In the genomic region with DNA sequence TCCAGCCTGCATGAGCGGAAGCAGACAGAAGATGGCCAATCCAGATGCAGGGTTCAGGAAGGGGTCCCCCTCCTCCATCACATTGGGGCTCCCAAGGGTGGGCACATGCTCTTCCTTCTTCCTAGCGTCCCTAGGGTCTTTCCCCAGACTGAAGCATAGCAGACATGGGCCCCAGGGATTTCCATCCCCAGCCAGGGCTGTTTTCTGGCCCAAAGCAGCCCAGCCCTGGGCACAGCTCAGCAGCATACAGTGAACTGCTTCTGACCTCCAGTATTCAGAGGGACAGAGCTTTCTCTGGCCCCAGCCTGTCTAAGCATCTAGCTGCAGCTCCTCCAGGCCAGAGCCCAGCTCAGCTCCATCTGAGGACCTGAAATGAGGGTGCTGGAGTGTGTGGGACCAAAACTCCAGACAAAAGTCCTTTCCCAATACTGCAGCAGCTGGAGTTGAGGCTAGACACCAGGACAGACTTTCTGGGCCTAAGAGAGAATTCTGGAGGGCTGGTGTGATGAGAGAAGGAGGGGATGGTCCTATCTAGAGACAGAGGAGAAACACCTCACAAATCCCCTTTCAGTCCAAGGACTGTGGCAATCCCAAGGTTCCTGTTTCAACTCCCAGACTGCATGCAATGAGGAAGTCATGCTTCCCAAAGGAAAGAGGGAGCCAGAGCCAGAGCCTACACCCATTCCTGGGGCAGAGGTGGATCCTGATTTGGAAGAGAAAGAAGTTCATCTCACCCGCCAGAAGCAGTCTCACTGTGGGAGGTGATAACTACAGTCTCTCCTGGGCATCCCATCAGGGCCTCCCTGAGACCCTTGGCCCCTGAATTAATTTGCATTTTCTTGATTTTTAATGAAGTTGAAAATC, we compare ENCODE assay signal across 1 cellular context.
TF ChIP-seq lines count a peak whose summit lies in the region.

No MANE protein-coding gene starts in this region.

TF ChIP-seq in GM23338, 12 proteins besides CTCF, POLR2A, EP300 and RAD21 (continued from another document):
- TF ChIP-seq ZNF331 (CRISPR knock-in tag; IDR thresholded peaks at IDR 0.05; ENCODE audit: low read depth), result no peak
- no peak for TF ChIP-seq POLR2AphosphoS5 (IDR thresholded peaks at IDR 0.05; ENCODE audit: low read depth)
- TF ChIP-seq, protein P1, sequence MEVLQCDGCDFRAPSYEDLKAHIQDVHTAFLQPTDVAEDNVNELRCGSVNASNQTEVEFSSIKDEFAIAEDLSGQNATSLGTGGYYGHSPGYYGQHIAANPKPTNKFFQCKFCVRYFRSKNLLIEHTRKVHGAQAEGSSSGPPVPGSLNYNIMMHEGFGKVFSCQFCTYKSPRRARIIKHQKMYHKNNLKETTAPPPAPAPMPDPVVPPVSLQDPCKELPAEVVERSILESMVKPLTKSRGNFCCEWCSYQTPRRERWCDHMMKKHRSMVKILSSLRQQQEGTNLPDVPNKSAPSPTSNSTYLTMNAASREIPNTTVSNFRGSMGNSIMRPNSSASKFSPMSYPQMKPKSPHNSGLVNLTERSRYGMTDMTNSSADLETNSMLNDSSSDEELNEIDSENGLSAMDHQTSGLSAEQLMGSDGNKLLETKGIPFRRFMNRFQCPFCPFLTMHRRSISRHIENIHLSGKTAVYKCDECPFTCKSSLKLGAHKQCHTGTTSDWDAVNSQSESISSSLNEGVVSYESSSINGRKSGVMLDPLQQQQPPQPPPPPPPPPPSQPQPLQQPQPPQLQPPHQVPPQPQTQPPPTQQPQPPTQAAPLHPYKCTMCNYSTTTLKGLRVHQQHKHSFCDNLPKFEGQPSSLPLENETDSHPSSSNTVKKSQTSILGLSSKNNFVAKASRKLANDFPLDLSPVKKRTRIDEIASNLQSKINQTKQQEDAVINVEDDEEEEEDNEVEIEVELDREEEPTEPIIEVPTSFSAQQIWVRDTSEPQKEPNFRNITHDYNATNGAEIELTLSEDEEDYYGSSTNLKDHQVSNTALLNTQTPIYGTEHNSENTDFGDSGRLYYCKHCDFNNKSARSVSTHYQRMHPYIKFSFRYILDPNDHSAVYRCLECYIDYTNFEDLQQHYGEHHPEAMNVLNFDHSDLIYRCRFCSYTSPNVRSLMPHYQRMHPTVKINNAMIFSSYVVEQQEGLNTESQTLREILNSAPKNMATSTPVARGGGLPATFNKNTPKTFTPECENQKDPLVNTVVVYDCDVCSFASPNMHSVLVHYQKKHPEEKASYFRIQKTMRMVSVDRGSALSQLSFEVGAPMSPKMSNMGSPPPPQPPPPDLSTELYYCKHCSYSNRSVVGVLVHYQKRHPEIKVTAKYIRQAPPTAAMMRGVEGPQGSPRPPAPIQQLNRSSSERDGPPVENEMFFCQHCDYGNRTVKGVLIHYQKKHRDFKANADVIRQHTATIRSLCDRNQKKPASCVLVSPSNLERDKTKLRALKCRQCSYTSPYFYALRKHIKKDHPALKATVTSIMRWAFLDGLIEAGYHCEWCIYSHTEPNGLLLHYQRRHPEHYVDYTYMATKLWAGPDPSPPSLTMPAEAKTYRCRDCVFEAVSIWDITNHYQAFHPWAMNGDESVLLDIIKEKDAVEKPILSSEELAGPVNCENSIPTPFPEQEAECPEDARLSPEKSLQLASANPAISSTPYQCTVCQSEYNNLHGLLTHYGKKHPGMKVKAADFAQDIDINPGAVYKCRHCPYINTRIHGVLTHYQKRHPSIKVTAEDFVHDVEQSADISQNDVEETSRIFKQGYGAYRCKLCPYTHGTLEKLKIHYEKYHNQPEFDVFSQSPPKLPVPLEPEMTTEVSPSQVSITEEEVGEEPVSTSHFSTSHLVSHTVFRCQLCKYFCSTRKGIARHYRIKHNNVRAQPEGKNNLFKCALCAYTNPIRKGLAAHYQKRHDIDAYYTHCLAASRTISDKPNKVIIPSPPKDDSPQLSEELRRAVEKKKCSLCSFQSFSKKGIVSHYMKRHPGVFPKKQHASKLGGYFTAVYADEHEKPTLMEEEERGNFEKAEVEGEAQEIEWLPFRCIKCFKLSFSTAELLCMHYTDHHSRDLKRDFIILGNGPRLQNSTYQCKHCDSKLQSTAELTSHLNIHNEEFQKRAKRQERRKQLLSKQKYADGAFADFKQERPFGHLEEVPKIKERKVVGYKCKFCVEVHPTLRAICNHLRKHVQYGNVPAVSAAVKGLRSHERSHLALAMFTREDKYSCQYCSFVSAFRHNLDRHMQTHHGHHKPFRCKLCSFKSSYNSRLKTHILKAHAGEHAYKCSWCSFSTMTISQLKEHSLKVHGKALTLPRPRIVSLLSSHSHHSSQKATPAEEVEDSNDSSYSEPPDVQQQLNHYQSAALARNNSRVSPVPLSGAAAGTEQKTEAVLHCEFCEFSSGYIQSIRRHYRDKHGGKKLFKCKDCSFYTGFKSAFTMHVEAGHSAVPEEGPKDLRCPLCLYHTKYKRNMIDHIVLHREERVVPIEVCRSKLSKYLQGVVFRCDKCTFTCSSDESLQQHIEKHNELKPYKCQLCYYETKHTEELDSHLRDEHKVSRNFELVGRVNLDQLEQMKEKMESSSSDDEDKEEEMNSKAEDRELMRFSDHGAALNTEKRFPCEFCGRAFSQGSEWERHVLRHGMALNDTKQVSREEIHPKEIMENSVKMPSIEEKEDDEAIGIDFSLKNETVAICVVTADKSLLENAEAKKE (CRISPR knock-in tag; IDR thresholded peaks at IDR 0.05), result no peak
- TF ChIP-seq, protein P2, sequence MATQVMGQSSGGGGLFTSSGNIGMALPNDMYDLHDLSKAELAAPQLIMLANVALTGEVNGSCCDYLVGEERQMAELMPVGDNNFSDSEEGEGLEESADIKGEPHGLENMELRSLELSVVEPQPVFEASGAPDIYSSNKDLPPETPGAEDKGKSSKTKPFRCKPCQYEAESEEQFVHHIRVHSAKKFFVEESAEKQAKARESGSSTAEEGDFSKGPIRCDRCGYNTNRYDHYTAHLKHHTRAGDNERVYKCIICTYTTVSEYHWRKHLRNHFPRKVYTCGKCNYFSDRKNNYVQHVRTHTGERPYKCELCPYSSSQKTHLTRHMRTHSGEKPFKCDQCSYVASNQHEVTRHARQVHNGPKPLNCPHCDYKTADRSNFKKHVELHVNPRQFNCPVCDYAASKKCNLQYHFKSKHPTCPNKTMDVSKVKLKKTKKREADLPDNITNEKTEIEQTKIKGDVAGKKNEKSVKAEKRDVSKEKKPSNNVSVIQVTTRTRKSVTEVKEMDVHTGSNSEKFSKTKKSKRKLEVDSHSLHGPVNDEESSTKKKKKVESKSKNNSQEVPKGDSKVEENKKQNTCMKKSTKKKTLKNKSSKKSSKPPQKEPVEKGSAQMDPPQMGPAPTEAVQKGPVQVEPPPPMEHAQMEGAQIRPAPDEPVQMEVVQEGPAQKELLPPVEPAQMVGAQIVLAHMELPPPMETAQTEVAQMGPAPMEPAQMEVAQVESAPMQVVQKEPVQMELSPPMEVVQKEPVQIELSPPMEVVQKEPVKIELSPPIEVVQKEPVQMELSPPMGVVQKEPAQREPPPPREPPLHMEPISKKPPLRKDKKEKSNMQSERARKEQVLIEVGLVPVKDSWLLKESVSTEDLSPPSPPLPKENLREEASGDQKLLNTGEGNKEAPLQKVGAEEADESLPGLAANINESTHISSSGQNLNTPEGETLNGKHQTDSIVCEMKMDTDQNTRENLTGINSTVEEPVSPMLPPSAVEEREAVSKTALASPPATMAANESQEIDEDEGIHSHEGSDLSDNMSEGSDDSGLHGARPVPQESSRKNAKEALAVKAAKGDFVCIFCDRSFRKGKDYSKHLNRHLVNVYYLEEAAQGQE (IDR thresholded peaks at IDR 0.05; ENCODE audit: unreplicated experiment), result no peak
- TF ChIP-seq, protein P3, sequence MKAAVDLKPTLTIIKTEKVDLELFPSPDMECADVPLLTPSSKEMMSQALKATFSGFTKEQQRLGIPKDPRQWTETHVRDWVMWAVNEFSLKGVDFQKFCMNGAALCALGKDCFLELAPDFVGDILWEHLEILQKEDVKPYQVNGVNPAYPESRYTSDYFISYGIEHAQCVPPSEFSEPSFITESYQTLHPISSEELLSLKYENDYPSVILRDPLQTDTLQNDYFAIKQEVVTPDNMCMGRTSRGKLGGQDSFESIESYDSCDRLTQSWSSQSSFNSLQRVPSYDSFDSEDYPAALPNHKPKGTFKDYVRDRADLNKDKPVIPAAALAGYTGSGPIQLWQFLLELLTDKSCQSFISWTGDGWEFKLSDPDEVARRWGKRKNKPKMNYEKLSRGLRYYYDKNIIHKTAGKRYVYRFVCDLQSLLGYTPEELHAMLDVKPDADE (IDR thresholded peaks at IDR 0.05), result no peak
- no peak for TF ChIP-seq EZH2 (IDR thresholded peaks at IDR 0.05; ENCODE audit: low read depth, unreplicated experiment)
- TF ChIP-seq JUNB (IDR thresholded peaks at IDR 0.05; ENCODE audit: unreplicated experiment), result no peak
- no peak for TF ChIP-seq EZH2phosphoT487 (IDR thresholded peaks at IDR 0.05; ENCODE audit: unreplicated experiment)
- no peak for TF ChIP-seq CREB1 (CRISPR knock-in tag; IDR thresholded peaks at IDR 0.05; ENCODE audit: low read depth)
